ENCODE assay signal across 19 cellular contexts in genomic region chr3:4332111-4332510, GRCh38. TPM values are rescaled to one million over a fixed set of nuclear protein-coding genes. Genes with fewer than 3 reads are reported as not detected.
DNase-seq lines count a peak whose midpoint lies in the region; ATAC-seq, FAIRE-seq and TF ChIP-seq lines count a peak whose summit lies in the region.
"Had no signal": no experiment of that assay in that cellular context is flagged by ENCODE, and none has a peak within 500 bp of the region (broad histone marks: within the 10 kb centered on the region; RNA-seq: fewer than 3 reads in every experiment).

No MANE protein-coding gene starts in this region.

- no peak overlapping the region for H2AFZ ChIP-seq in HepG2 (ENCODE audit: low read length)
- no peak overlapping the region for H2AFZ ChIP-seq in K562 (ENCODE audit: low read depth, low read length)

- TF ChIP-seq EP300 in HepG2 (IDR thresholded peaks at IDR 0.05; ENCODE audit: low read depth in 2 of 2, low read length in 2 of 2), result no peak
- TF ChIP-seq EP300 in HepG2 (CRISPR knock-in tag; IDR thresholded peaks at IDR 0.05; ENCODE audit: borderline replicate concordance), result no peak
- no peak for TF ChIP-seq EP300 in K562 (IDR thresholded peaks at IDR 0.05; ENCODE audit: low read length)

- CTCF ChIA-PET in HepG2 (lab: Yijun Ruan, JAX; ENCODE audit: low intra/inter-chr PET ratio, low total read pairs) (no interaction called here), K562 (lab: Yijun Ruan, JAX; ENCODE audit: low intra/inter-chr PET ratio) (no interaction called here)

- no peak for TF ChIP-seq CTCF in HepG2 (CRISPR knock-in tag; IDR thresholded peaks at IDR 0.05)
- TF ChIP-seq CTCF in right lobe of liver (IDR thresholded peaks at IDR 0.05), result no peak
- no peak for TF ChIP-seq CTCF in K562 (IDR thresholded peaks at IDR 0.05 in 2 of 3, conservative IDR thresholded peaks at IDR 0.05 in 1 of 3; ENCODE audit: insufficient read depth in 2 of 3, low read depth in 1 of 3, low read length in 3 of 3)

- no peaks in the 10 kb centered on the region for H3K36me3 ChIP-seq in HepG2 (replicated peaks in 1 of 2; ENCODE audit: control insufficient read depth in 1 of 2, insufficient read depth in 2 of 2, low read length in 2 of 2)
- H3K36me3 ChIP-seq in right lobe of liver, result no peaks in the 10 kb centered on the region
- H3K36me3 ChIP-seq in K562 (ENCODE audit: control insufficient read depth, insufficient read depth, low read length), result no peaks in the 10 kb centered on the region

- no peak overlapping the region for H3K9ac ChIP-seq in HepG2 (ENCODE audit: insufficient read depth, low read depth, low read length)
- H3K9ac ChIP-seq in K562 (ENCODE audit: insufficient read depth in 1 of 2, low read depth in 2 of 2, low read length in 2 of 2), result no peak overlapping the region
- H3K9ac ChIP-seq: BLaER1 treated with 17β-estradiol and CSF1 and Interleukin-3, amounts not matched to agents 10 nM and 100 nM had no signal

- H3K4me3 ChIP-seq in HepG2 (replicated peaks in 1 of 3; ENCODE audit: insufficient read depth in 1 of 3, low read depth in 2 of 3, low read length in 3 of 3) (no peak overlapping the region), right lobe of liver (no peak overlapping the region), K562 (no peak overlapping the region)
- H3K4me3 ChIP-seq: A549; BLaER1 treated with 17β-estradiol and CSF1 and Interleukin-3, amounts not matched to agents 10 nM and 100 nM had no signal

- H3K4me1 ChIP-seq in HepG2 (ENCODE audit: insufficient read depth, low read length) (peaks cover 22% of the 10 kb centered on the region), right lobe of liver (peaks cover 0 to 18% (median 4%) of the 10 kb centered on the region in 4 donors), K562 (replicated peaks in 1 of 2; ENCODE audit: control insufficient read depth in 2 of 2, insufficient read depth in 2 of 2, low read length in 2 of 2) (no peaks in the 10 kb centered on the region)
- H3K4me1 ChIP-seq: A549; BLaER1 treated with 17β-estradiol and CSF1 and Interleukin-3, amounts not matched to agents 10 nM and 100 nM; Caco-2 had no signal

- no peak for FAIRE-seq in HepG2 (lab: Jason Lieb, UNC)
- FAIRE-seq in K562 (lab: Jason Lieb, UNC), result peak; percentile 23
- FAIRE-seq: A549, D721Med, G401.6, GM12891 had no signal

- no peak for TF ChIP-seq RAD21 in HepG2 (CRISPR knock-in tag; IDR thresholded peaks at IDR 0.05)
- TF ChIP-seq RAD21 in K562 (CRISPR knock-in tag; conservative IDR thresholded peaks at IDR 0.05 in 1 of 2, IDR thresholded peaks at IDR 0.05 in 1 of 2), result no peak

- no peaks in the 10 kb centered on the region for H3K9me1 ChIP-seq in K562 (ENCODE audit: control insufficient read depth, insufficient read depth, low read length)

- ATAC-seq in HepG2 (no peak), right lobe of liver (no peak), K562 (no peak)
- ATAC-seq: A549; CD8-positive, alpha-beta T cell had no signal

- BruUV-seq in HepG2 (replicated peaks; lab: Mats Ljungman, UMichigan) (no TSS peak), K562 (replicated peaks; lab: Mats Ljungman, UMichigan) (no TSS peak)

- H4K20me1 ChIP-seq in HepG2 (ENCODE audit: insufficient read depth, low read length), result no peaks in the 10 kb centered on the region
- H4K20me1 ChIP-seq in K562 (replicated peaks; ENCODE audit: control insufficient read depth, insufficient read depth, low read length), result no peaks in the 10 kb centered on the region
- H4K20me1 ChIP-seq: BLaER1 treated with 17β-estradiol and CSF1 and Interleukin-3, amounts not matched to agents 10 nM and 100 nM had no signal

- intact Hi-C loops in HepG2 (cut with micrococcal nuclease; ENCODE audit: unreplicated experiment) (loop anchor here (5.0 kb wide), 1 partner anchor 300 kb away; no protein-coding TSS in a partner anchor), right lobe of liver (cut with DNase I) (no loop called here), K562 (cut with micrococcal nuclease) (no loop called here)

- POLR2A ChIA-PET in HepG2 (lab: Yijun Ruan, JAX), result no interaction called here
- POLR2A ChIA-PET in K562 (lab: Yijun Ruan, JAX), result no interaction called here

- H3K27me3 ChIP-seq in HepG2 (ENCODE audit: control insufficient read depth in 1 of 2, insufficient read depth in 2 of 2, low read length in 2 of 2) (no peaks in the 10 kb centered on the region), right lobe of liver (no peaks in the 10 kb centered on the region), K562 (ENCODE audit: control insufficient read depth in 2 of 2, insufficient read depth in 2 of 2, low read length in 2 of 2) (no peaks in the 10 kb centered on the region)
- H3K27me3 ChIP-seq: BLaER1 treated with 17β-estradiol and CSF1 and Interleukin-3, amounts not matched to agents 10 nM and 100 nM had no signal

- WGBS in HepG2 (ENCODE audit: low lambda C conversion rate), result 97% methylated on average over 1 of the region's 1 CpG
- WGBS in right lobe of liver (ENCODE audit: insufficient coverage, low coverage, low lambda C conversion rate, missing lambda C conversion rate), result 95% methylated on average over 1 of the region's 1 CpG
- 56% methylated on average over 1 of the region's 1 CpG for WGBS in K562 (ENCODE audit: insufficient coverage, low coverage, missing lambda C conversion rate)

- no peak overlapping the region for H3K27ac ChIP-seq in HepG2 (ENCODE audit: extremely low read length, insufficient read depth, low read length)
- no peak overlapping the region for H3K27ac ChIP-seq in right lobe of liver
- no peak overlapping the region for H3K27ac ChIP-seq in K562 (ENCODE audit: extremely low read depth, low read depth, low read length)
- H3K27ac ChIP-seq: 22Rv1; A549; BLaER1 treated with 17β-estradiol and CSF1 and Interleukin-3, amounts not matched to agents 10 nM and 100 nM; C4-2B had no signal

- no peak for TF ChIP-seq POLR2A in HepG2 (IDR thresholded peaks at IDR 0.05; ENCODE audit: insufficient read depth in 1 of 2, low read depth in 2 of 2, low read length in 2 of 2)
- TF ChIP-seq POLR2A in right lobe of liver (IDR thresholded peaks at IDR 0.05), result no peak
- TF ChIP-seq POLR2A in K562 (conservative IDR thresholded peaks at IDR 0.05), result no peak

- in situ Hi-C loops in HepG2 (cut with HindIII; ENCODE audit: extremely low pct_ligation_motif_present, low pct_unique_long_range_greater_than_20kb), result no loop called here
- in situ Hi-C loops in K562 (cut with MboI), result no loop called here

- no peak for DNase-seq in HepG2 (ENCODE audit: low spot score)
- DNase-seq in right lobe of liver, result no peak
- no peak for DNase-seq in K562 (ENCODE audit: extremely low read depth in 1 of 4, low spot score in 3 of 4)
- DNase-seq in NOMO-1 treated with DMSO at 0.1 percent for 48 hours (lab: John Stamatoyannopoulos, UW; ENCODE audit: unreplicated experiment), result no peak
- no peak for DNase-seq in stimulated activated CD4-positive, alpha-beta T cell treated with anti-CD3 and anti-CD28 coated beads, Interleukin-4, amount 100 ng/mL, for 1 hour
- DNase-seq: AML-193; Caco-2; Calu3; CD4-positive, alpha-beta T cell; CD8-positive, alpha-beta T cell; DMS79 treated with DMSO at 0.1 percent for 48 hours; GF-D8 had no signal

- H3K79me2 ChIP-seq in HepG2 (ENCODE audit: insufficient read depth, low read length) (no peaks in the 10 kb centered on the region), K562 (ENCODE audit: control insufficient read depth, insufficient read depth, low read length) (no peaks in the 10 kb centered on the region)

- peaks cover 23% of the 10 kb centered on the region; the same call in 1 of the 2 replicates for H3K9me3 ChIP-seq in HepG2 (ENCODE audit: low read length)
- no peaks in the 10 kb centered on the region for H3K9me3 ChIP-seq in right lobe of liver
- no peaks in the 10 kb centered on the region; the same call in 1 of the 2 replicates for H3K9me3 ChIP-seq in K562 (replicated peaks; ENCODE audit: control insufficient read depth, insufficient read depth, low read depth, low read length)
- H3K9me3 ChIP-seq: A549 had no signal

- H3K4me2 ChIP-seq in HepG2 (ENCODE audit: low read depth, low read length) (no peak overlapping the region), K562 (ENCODE audit: insufficient read depth, low read length) (no peak overlapping the region)
- H3K4me2 ChIP-seq: A549; BLaER1 treated with 17β-estradiol and CSF1 and Interleukin-3, amounts not matched to agents 10 nM and 100 nM had no signal

RNA-seq across cellular contexts. Expression of gene SETMAR, which starts 28.9 kb away (rescaled TPM):
- total RNA-seq in HepG2 (2016; rRNA removed; fragmentation: Illumina TruSeq; extraction: Trizol), result 16.7 and 20.5 TPM in 2 replicates
- 6.1 and 7.6 TPM in 2 replicates for total RNA-seq in HepG2 (2016; cell fraction: cytosol; rRNA removed; fragmentation: Illumina TruSeq; extraction: Trizol; ENCODE audit: low read depth)
- 16.3 and 19.1 TPM in 2 replicates for total RNA-seq in HepG2 (2016; cell fraction: insoluble cytoplasmic fraction; rRNA removed; fragmentation: Illumina TruSeq; extraction: Trizol)
- total RNA-seq in HepG2 (2016; cell fraction: membrane; rRNA removed; fragmentation: Illumina TruSeq; extraction: Trizol), result 10.2 and 10.7 TPM in 2 replicates
- total RNA-seq in HepG2 (2016; cell fraction: nucleus; rRNA removed; fragmentation: Illumina TruSeq; extraction: Trizol), result 11.8 and 16.3 TPM in 2 replicates
- 5.3 and 7.0 TPM in 2 replicates for polyA plus RNA-seq in HepG2 (2011; rRNA removed)
- 3.5 and 5.6 TPM in 2 replicates for polyA plus RNA-seq in HepG2 (2011; cell fraction: cytosol; rRNA removed)
- polyA plus RNA-seq in HepG2 (2011; cell fraction: nucleus; rRNA removed), result 4.9 and 5.1 TPM in 2 replicates
- polyA plus RNA-seq in HepG2 (2012), result 6.7 and 8.0 TPM in 2 replicates
- 2.6 and 3.6 TPM in 2 replicates for polyA plus RNA-seq in HepG2 (2016; cell fraction: cytosol; fragmentation: Illumina TruSeq; extraction: Trizol; ENCODE audit: low read depth)
- 18.7 and 19.5 TPM in 2 replicates for polyA plus RNA-seq in HepG2 (2016; cell fraction: insoluble cytoplasmic fraction; fragmentation: Illumina TruSeq; extraction: Trizol; ENCODE audit: low read depth)
- polyA plus RNA-seq in HepG2 (2016; cell fraction: membrane; fragmentation: Illumina TruSeq; extraction: Trizol; ENCODE audit: low read depth), result 4.9 and 5.8 TPM in 2 replicates
- 12.5 and 13.0 TPM in 2 replicates for polyA plus RNA-seq in HepG2 (2016; cell fraction: nucleus; fragmentation: Illumina TruSeq; extraction: Trizol; ENCODE audit: insufficient read depth, low read depth)
- polyA minus RNA-seq in HepG2 (2011; rRNA and poly(A)+ RNA removed; ENCODE audit: low replicate concordance), result 12.4 and 17.9 TPM in 2 replicates
- polyA minus RNA-seq in HepG2 (2011; cell fraction: cytosol; rRNA and poly(A)+ RNA removed), result 2.1 and 4.2 TPM in 2 replicates
- 24.1 and 28.3 TPM in 2 replicates for polyA minus RNA-seq in HepG2 (2011; cell fraction: nucleus; rRNA and poly(A)+ RNA removed)
- 1 to 10 TPM; 5.7 to 8.9 (median 7.0) TPM for total RNA-seq in right lobe of liver
- total RNA-seq in K562 (2011; cell fraction: chromatin; rRNA removed; ENCODE audit: low replicate concordance), result 23.2 and 32.3 TPM in 2 replicates
- 22.8 and 27.4 TPM in 2 replicates for total RNA-seq in K562 (2011; cell fraction: nucleolus; rRNA removed)
- 35.6 and 42.7 TPM in 2 replicates for total RNA-seq in K562 (2011; cell fraction: nucleoplasm; rRNA removed)
- 12.4 and 21.7 TPM in 2 replicates for total RNA-seq in K562 (2014; rRNA removed)
- total RNA-seq in K562 (2014; rRNA removed; fragmentation: Illumina TruSeq; extraction: Trizol), result 22.6 and 22.9 TPM in 2 replicates
- 22.5 and 24.7 TPM in 2 replicates for total RNA-seq in K562 (2015; rRNA removed; fragmentation: Illumina TruSeq; extraction: Trizol)
- 17.4 and 18.0 TPM in 2 replicates for total RNA-seq in K562 (2021)
- polyA plus RNA-seq in K562 (2011; rRNA removed), result 16.7 and 22.9 TPM in 2 replicates
- polyA plus RNA-seq in K562 (2011; cell fraction: cytosol; rRNA removed), result 10.5 and 12.2 TPM in 2 replicates
- polyA plus RNA-seq in K562 (2011; cell fraction: nucleus; rRNA removed), result 17.9 and 25.1 TPM in 2 replicates
- polyA plus RNA-seq in K562 (2012), result 14.3 and 17.4 TPM in 2 replicates
- 21.5 and 25.1 TPM in 2 replicates for polyA plus RNA-seq in K562 (2014; fragmentation: Illumina TruSeq; extraction: Trizol)
- polyA plus RNA-seq in K562 (2014; fragmentation: Nextera tagmentation; extraction: Ambion mirVana), result 10 to 100 TPM in 1 of 2 experiments, 1 to 10 TPM in 1; 5.5 to 10.2 TPM
- polyA plus RNA-seq in K562 (2014; rRNA removed), result 17.6 and 18.2 TPM in 2 replicates
- 33.2 and 34.4 TPM in 2 replicates for polyA minus RNA-seq in K562 (2011; rRNA and poly(A)+ RNA removed)
- 5.0 and 9.4 TPM in 2 replicates for polyA minus RNA-seq in K562 (2011; cell fraction: cytosol; rRNA and poly(A)+ RNA removed)
- 28.7 and 31.2 TPM in 2 replicates for polyA minus RNA-seq in K562 (2011; cell fraction: nucleus; rRNA and poly(A)+ RNA removed)

Comparison
In these comparisons a context has a peak if more than half of its experiments do, and no peak if none do; other contexts are left out.
1. Of the 241 proteins assayed by ChIP-seq in both HepG2 and K562: peak only in HepG2: ELF4; only in K562: none; in both: none; in neither: 240.